ENCODE assay signal across 1 cellular context in genomic region chr1:2587071-2587859, GRCh38.
TF ChIP-seq lines count a peak whose summit lies in the region.

No MANE protein-coding gene starts in this region.

TF ChIP-seq in K562, 482 proteins besides CTCF, POLR2A, EP300 and RAD21 (continued from another document):
- TF ChIP-seq TRIM25 (IDR thresholded peaks at IDR 0.05; ENCODE audit: borderline replicate concordance): no peak
- TF ChIP-seq ELK3 (CRISPR knock-in tag; IDR thresholded peaks at IDR 0.05): no peak
- no peak for TF ChIP-seq ZNF316 (IDR thresholded peaks at IDR 0.05)
- no peak for TF ChIP-seq FOS (IDR thresholded peaks at IDR 0.05; ENCODE audit: extremely low read depth, insufficient read length)
- TF ChIP-seq E2F6 (IDR thresholded peaks at IDR 0.05; ENCODE audit: borderline replicate concordance in 1 of 2, extremely low read depth in 1 of 2, insufficient read depth in 1 of 2, insufficient read length in 1 of 2, low read depth in 1 of 2, low read length in 1 of 2, poor library complexity in 1 of 2, severe bottlenecking in 1 of 2): peak; percentile 58 to 75
- TF ChIP-seq ATF4 (CRISPR knock-in tag; IDR thresholded peaks at IDR 0.05): no peak
- TF ChIP-seq ATF1 (CRISPR knock-in tag; IDR thresholded peaks at IDR 0.05): no peak
- no peak for TF ChIP-seq ATF1 (tag; IDR thresholded peaks at IDR 0.05)
- TF ChIP-seq HEY1 (CRISPR knock-in tag; IDR thresholded peaks at IDR 0.05; ENCODE audit: borderline replicate concordance): no peak
- TF ChIP-seq YY1 (IDR thresholded peaks at IDR 0.05; ENCODE audit: borderline replicate concordance in 1 of 3, control insufficient read depth in 1 of 3, extremely low read depth in 1 of 3, insufficient read depth in 3 of 3, insufficient read length in 1 of 3, insufficient replicate concordance in 2 of 3, low read depth in 1 of 3, low read length in 2 of 3): no peak
- no peak for TF ChIP-seq HMG20B (CRISPR knock-in tag; IDR thresholded peaks at IDR 0.05)
- TF ChIP-seq CBX2 (IDR thresholded peaks at IDR 0.05; ENCODE audit: insufficient read depth, low read length, poor library complexity, severe bottlenecking): no peak
- TF ChIP-seq TSHZ1 (CRISPR knock-in tag; IDR thresholded peaks at IDR 0.05): no peak
- TF ChIP-seq PHB2 (IDR thresholded peaks at IDR 0.05; ENCODE audit: low read depth): no peak
- TF ChIP-seq ILK (tag; IDR thresholded peaks at IDR 0.05; ENCODE audit: borderline replicate concordance, low read depth): no peak
- TF ChIP-seq UBTF (IDR thresholded peaks at IDR 0.05; ENCODE audit: borderline replicate concordance in 1 of 2, low read depth in 2 of 2, low read length in 2 of 2): no peak
- TF ChIP-seq SMAD1 (IDR thresholded peaks at IDR 0.05; ENCODE audit: low read depth, low read length, partially characterized antibody): no peak
- TF ChIP-seq LEF1 (IDR thresholded peaks at IDR 0.05): no peak
- no peak for TF ChIP-seq FOXP1 (CRISPR knock-in tag; IDR thresholded peaks at IDR 0.05)
- TF ChIP-seq ZNF696 (CRISPR knock-in tag; conservative IDR thresholded peaks at IDR 0.05): no peak
- TF ChIP-seq POLR2G (IDR thresholded peaks at IDR 0.05; ENCODE audit: low read depth, low read length): no peak
- 0 out of 2 replicates have a peak, but pooled peaks have one; percentile 14 for TF ChIP-seq ZNF124 (CRISPR knock-in tag; IDR thresholded peaks at IDR 0.05)
- TF ChIP-seq RBBP5 (IDR thresholded peaks at IDR 0.05; ENCODE audit: borderline replicate concordance, insufficient read depth, low read length, poor library complexity, severe bottlenecking): peak; percentile 67
- peak in 1 of 2 experiments; percentile 60; a peak in 2 of 4 replicates for TF ChIP-seq NRF1 (conservative IDR thresholded peaks at IDR 0.05 in 1 of 2, IDR thresholded peaks at IDR 0.05 in 1 of 2)
- no peak for TF ChIP-seq NFYB (IDR thresholded peaks at IDR 0.05; ENCODE audit: extremely low read depth, insufficient read length)
